8 cellular contexts compared by ENCODE assay signal in the genomic region with DNA sequence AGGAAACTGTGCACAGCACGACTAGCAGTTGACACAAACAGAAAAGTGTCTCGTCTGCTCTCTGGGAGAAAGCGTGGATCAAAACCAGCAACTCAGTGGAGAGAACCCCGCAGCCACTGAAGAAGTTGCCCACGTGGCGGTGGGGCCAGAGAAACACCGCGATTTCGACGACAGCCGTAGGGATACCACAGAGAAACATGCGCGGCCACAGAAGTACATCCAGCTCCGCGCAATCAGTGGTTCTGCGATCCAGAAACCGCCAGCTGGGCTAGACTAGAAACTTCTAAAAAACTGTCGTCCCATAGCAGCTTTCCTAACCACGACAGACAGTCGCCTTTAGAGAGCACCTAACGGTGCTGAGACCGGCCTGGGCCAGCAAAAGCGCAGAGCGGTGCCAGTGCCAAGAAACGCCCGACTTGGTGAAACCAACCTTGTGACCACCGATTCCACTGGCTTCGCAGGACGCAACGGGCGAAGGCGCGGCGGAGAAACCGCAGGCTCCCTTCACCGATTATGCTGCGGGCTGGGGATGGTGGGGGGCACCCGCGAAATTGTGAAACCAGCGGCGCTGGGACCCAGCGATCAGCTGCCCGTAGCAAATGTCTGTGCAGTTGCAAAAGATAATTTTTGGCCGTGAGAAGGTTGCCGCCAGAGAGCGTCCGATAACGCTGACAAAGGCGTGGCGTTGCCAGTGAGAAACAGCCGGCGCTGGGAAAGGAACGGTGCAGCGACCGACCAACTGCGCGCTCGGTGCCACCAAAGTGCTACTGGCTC. TPM values are rescaled to one million over a fixed set of nuclear protein-coding genes. Genes with fewer than 3 reads are reported as not detected.
A peak's percentile ranks its signal among the peaks of the same experiment; 100 is the strongest.
DNase-seq lines count a peak whose midpoint lies in the region; ATAC-seq and TF ChIP-seq lines count a peak whose summit lies in the region.

No MANE protein-coding gene starts in this region.

- in situ Hi-C loops in G401 (cut with HindIII; ENCODE audit: low sequenced_read_pairs) = no loop called here

- H3K27ac ChIP-seq in SJCRH30 (peak overlapping the region; percentile 67), heart right ventricle (peak overlapping the region; percentile 93 to 98 (median 96)), prostate gland (peak overlapping the region; percentile 94 to 98)

- H3K4me1 ChIP-seq in Loucy (ENCODE audit: insufficient read depth, low read length, poor library complexity, severe bottlenecking) (peaks cover 34% of the 10 kb centered on the region), SJCRH30 (peaks cover 2% of the 10 kb centered on the region; the same call in 1 of the 2 replicates), heart right ventricle (peaks cover 0 to 63% (median 17%) of the 10 kb centered on the region in 9 donors), prostate gland (replicated peaks) (no peaks in the 10 kb centered on the region)

- intact Hi-C loops in heart right ventricle (cut with DNase I) = loop anchor here (1.0 to 10.0 kb wide), 10 partner anchors 21 to 231 kb away; a partner anchor contains a TSS
- intact Hi-C loops in prostate gland (cut with DNase I) = loop anchor here (5.0 kb wide), 3 partner anchors 51 to 136 kb away; a partner anchor contains a TSS

- H2AFZ ChIP-seq in Loucy (ENCODE audit: low read length) = peak overlapping the region; percentile 32; the same call in 1 of the 2 replicates

- peaks cover 23% of the 10 kb centered on the region for H3F3A ChIP-seq in Loucy (ENCODE audit: low read depth)

- H3K4me3 ChIP-seq in Loucy (ENCODE audit: low read length, poor library complexity, severe bottlenecking) (peak overlapping the region; percentile 90), SJCRH30 (peak overlapping the region; percentile 67), heart right ventricle (peak overlapping the region; percentile 47 to 73 (median 67)), prostate gland (peak overlapping the region; percentile 49 to 51)

- peaks cover 85% of the 10 kb centered on the region for H3K79me2 ChIP-seq in Loucy (ENCODE audit: insufficient read depth, low read length)

- H3K4me2 ChIP-seq in Loucy (ENCODE audit: low read depth, low read length, poor library complexity, severe bottlenecking) = peak overlapping the region; percentile 87

- H3K27me3 ChIP-seq in Loucy (ENCODE audit: insufficient read depth, low read length, poor library complexity, severe bottlenecking) = peaks cover 7% of the 10 kb centered on the region
- H3K27me3 ChIP-seq in SJCRH30 = no peaks in the 10 kb centered on the region
- H3K27me3 ChIP-seq in heart right ventricle = peaks cover 0 to 52% (median 28%) of the 10 kb centered on the region in 7 donors
- no peaks in the 10 kb centered on the region for H3K27me3 ChIP-seq in prostate gland (replicated peaks; ENCODE audit: insufficient read depth)

- H3K9ac ChIP-seq in Loucy (ENCODE audit: low read depth, low read length, poor library complexity, severe bottlenecking) = peak overlapping the region; percentile 96

- H3K9me3 ChIP-seq in Loucy (ENCODE audit: insufficient read depth, low read depth, low read length) (no peaks in the 10 kb centered on the region), SJCRH30 (replicated peaks) (no peaks in the 10 kb centered on the region), heart right ventricle (no peaks in the 10 kb centered on the region), prostate gland (no peaks in the 10 kb centered on the region)

- H4K20me1 ChIP-seq in Loucy (ENCODE audit: insufficient read depth, low read length, poor library complexity, severe bottlenecking) = peaks cover 15% of the 10 kb centered on the region

- H3K9me2 ChIP-seq in Loucy (replicated peaks; ENCODE audit: low read depth, low read length) = no peaks in the 10 kb centered on the region

- no peaks in the 10 kb centered on the region for H3K9me3 Mint-ChIP-seq in activated naive CD4-positive, alpha-beta T cell treated with anti-CD3 and anti-CD28 coated beads, Interleukin-2, amount 50 U/mL, for 72 hours

- peak overlapping the region; percentile 98 to 99 for H3K27ac Mint-ChIP-seq in activated naive CD4-positive, alpha-beta T cell treated with anti-CD3 and anti-CD28 coated beads, Interleukin-2, amount 50 U/mL, for 72 hours

- H3K36me3 ChIP-seq in Loucy (ENCODE audit: insufficient read depth, low read length) = no peaks in the 10 kb centered on the region
- H3K36me3 ChIP-seq in SJCRH30 = no peaks in the 10 kb centered on the region
- peaks cover 0 to 13% (median 0%) of the 10 kb centered on the region in 9 donors for H3K36me3 ChIP-seq in heart right ventricle
- H3K36me3 ChIP-seq in prostate gland = no peaks in the 10 kb centered on the region

- no peak for TF ChIP-seq POLR2A in prostate gland (IDR thresholded peaks at IDR 0.05)

- peaks cover 0 to 29% of the 10 kb centered on the region in 2 donors for H3K36me3 Mint-ChIP-seq in activated naive CD4-positive, alpha-beta T cell treated with anti-CD3 and anti-CD28 coated beads, Interleukin-2, amount 50 U/mL, for 72 hours

- 1% methylated on average over 58 of the region's 58 CpGs for WGBS in heart right ventricle, 2 donors
- 1% methylated on average over 58 of the region's 58 CpGs for WGBS in prostate gland

- ATAC-seq in GM21825 (IDR thresholded peaks at IDR 0.05; ENCODE audit: unreplicated experiment) = peak; percentile 29
- peak; percentile 19 to 39 for ATAC-seq in activated naive CD4-positive, alpha-beta T cell treated with anti-CD3 and anti-CD28 coated beads, Interleukin-2, amount 50 U/mL, for 72 hours
- ATAC-seq in heart right ventricle = peak; percentile 1 to 36 (median 12)

- peak; percentile 43 for DNase-seq in G401 (ENCODE audit: low spot score)
- peak; percentile 82 to 89 for DNase-seq in SJCRH30
- peak; percentile 75 to 77 for DNase-seq in activated naive CD4-positive, alpha-beta T cell treated with anti-CD3 and anti-CD28 coated beads, Interleukin-2, amount 50 U/mL, for 72 hours (ENCODE audit: low spot score in 2 of 2)
- peak; percentile 70 to 74 for DNase-seq in heart right ventricle
- peak; percentile 77 for DNase-seq in prostate gland (ENCODE audit: low spot score)
- DNase-seq in middle frontal gyrus (ENCODE audit: extremely low spot score, low spot score) = no peak

- TF ChIP-seq CTCF in Loucy (conservative IDR thresholded peaks at IDR 0.05; ENCODE audit: low read length) (peak; percentile 38), heart right ventricle (IDR thresholded peaks at IDR 0.05) (peak in 3 of 9 donors; percentile 6 to 27 (median 18)), prostate gland (IDR thresholded peaks at IDR 0.05) (peak in 2 of 4 experiments; percentile 21 to 36)

RNA-seq across cellular contexts. Expression of a gene that starts 2.7 kb away (rescaled TPM):
- total RNA-seq in G401 (2014; rRNA removed; shearing (Covaris generic)) = 0.49 and 1.3 TPM in 2 replicates
- 3.3 and 3.5 TPM in 2 replicates for total RNA-seq in SJCRH30 (2014; rRNA removed; shearing (Covaris generic))
- 1 to 10 TPM; 5.3 to 8.4 TPM for total RNA-seq in activated naive CD4-positive, alpha-beta T cell treated with anti-CD3 and anti-CD28 coated beads, Interleukin-2, amount 50 U/mL, for 72 hours
- 1 to 10 TPM in 4 of 10 donors, under 1 TPM in 6; 0.42 to 1.8 (median 0.87) TPM for total RNA-seq in heart right ventricle
- polyA plus RNA-seq in heart right ventricle = 1 to 10 TPM; 2.4 to 3.4 TPM
- 1 to 10 TPM; 4.5 to 5.3 TPM for total RNA-seq in prostate gland
